22 cellular contexts compared by ENCODE assay signal in the genomic region with DNA sequence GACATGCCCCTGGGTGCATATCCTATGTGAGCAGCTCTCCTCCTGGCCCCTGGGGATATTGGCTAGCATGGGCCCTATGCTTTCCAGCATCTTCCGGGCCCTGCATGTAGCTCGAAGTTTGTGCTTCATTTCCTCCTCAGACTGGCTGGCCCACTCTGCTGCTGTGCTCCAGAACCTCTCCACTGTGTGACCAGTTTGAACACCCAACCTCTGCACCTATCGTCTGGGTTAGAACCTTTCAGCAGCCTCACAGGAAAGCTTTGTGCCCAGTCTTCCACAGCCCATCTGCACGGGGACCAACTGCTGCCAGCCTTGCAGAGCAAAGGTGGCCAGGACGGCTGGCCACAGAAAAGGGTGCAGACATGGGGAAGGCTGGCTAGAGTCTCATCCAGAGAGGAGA. TPM values are rescaled to one million over a fixed set of nuclear protein-coding genes. Genes with fewer than 3 reads are reported as not detected.
A peak's percentile ranks its signal among the peaks of the same experiment; 100 is the strongest.
DNase-seq lines count a peak whose midpoint lies in the region; ATAC-seq, FAIRE-seq and TF ChIP-seq lines count a peak whose summit lies in the region.
"Had no signal": no experiment of that assay in that cellular context is flagged by ENCODE, and none has a peak within 500 bp of the region (broad histone marks: within the 10 kb centered on the region; RNA-seq: fewer than 3 reads in every experiment).

No MANE protein-coding gene starts in this region.

- H3K27me3 ChIP-seq in BLaER1, result no peaks in the 10 kb centered on the region
- no peaks in the 10 kb centered on the region for H3K27me3 ChIP-seq in GM23338 (ENCODE audit: insufficient read depth)
- no peaks in the 10 kb centered on the region for H3K27me3 ChIP-seq in keratinocyte (ENCODE audit: control insufficient read depth, extremely low read depth, insufficient read depth, low read length)
- H3K27me3 ChIP-seq: Peyer's patch had no signal

- H3K4me1 Mint-ChIP-seq in GM23338 (peaks cover 5% of the 10 kb centered on the region; the same call in 1 of the 3 replicates), WTC11 (peaks cover 14% of the 10 kb centered on the region)

- H3K79me2 ChIP-seq in GM23338 (replicated peaks; ENCODE audit: insufficient read depth) (no peaks in the 10 kb centered on the region), keratinocyte (ENCODE audit: control insufficient read depth, insufficient read depth, low read length) (no peaks in the 10 kb centered on the region)

- peaks cover 10% of the 10 kb centered on the region; the same call in 2 of the 3 replicates for H3K9me3 Mint-ChIP-seq in GM23338
- H3K9me3 Mint-ChIP-seq in WTC11, result peaks cover 14% of the 10 kb centered on the region
- H3K9me3 Mint-ChIP-seq: CD4-positive, alpha-beta T cell had no signal

- FAIRE-seq in keratinocyte (lab: Jason Lieb, UNC), result no peak

- dilution Hi-C loops in keratinocyte (cut with MboI; ENCODE audit: extremely low pct_ligation_motif_present, low sequenced_read_pairs), result no loop called here

- H3K36me3 ChIP-seq in BLaER1 (0 out of 2 replicates have a peak, but pooled peaks cover 2% of the 10 kb centered on the region), GM23338 (ENCODE audit: insufficient read depth) (no peaks in the 10 kb centered on the region), keratinocyte (ENCODE audit: control insufficient read depth in 2 of 2, extremely low read depth in 1 of 2, insufficient read depth in 2 of 2, low read length in 2 of 2) (no peaks in the 10 kb centered on the region)
- H3K36me3 ChIP-seq: Peyer's patch had no signal

- H4K20me1 ChIP-seq in BLaER1, result no peaks in the 10 kb centered on the region
- H4K20me1 ChIP-seq in GM23338 (replicated peaks; ENCODE audit: insufficient read depth), result no peaks in the 10 kb centered on the region
- no peaks in the 10 kb centered on the region for H4K20me1 ChIP-seq in keratinocyte (ENCODE audit: control insufficient read depth, extremely low read depth, insufficient read depth, low read length)

- H2AFZ ChIP-seq in GM23338 (no peak overlapping the region; the same call in 1 of the 2 replicates), keratinocyte (ENCODE audit: control insufficient read depth, low read length) (peak overlapping the region; percentile 47)

- H3K9me3 ChIP-seq in BLaER1, result peaks cover 9% of the 10 kb centered on the region; the same call in 1 of the 2 replicates
- H3K9me3 ChIP-seq in keratinocyte (ENCODE audit: control insufficient read depth, low read depth, low read length), result no peaks in the 10 kb centered on the region
- H3K9me3 ChIP-seq: Caco-2 had no signal

- H3K9ac ChIP-seq in BLaER1, result peak overlapping the region; percentile 35; the same call in 1 of the 2 replicates
- no peak overlapping the region for H3K9ac ChIP-seq in keratinocyte (ENCODE audit: control insufficient read depth, extremely low read depth, insufficient read depth, low read length)
- H3K9ac ChIP-seq: KMS-11 had no signal

- H3K4me3 ChIP-seq in BLaER1, result no peak overlapping the region
- no peak overlapping the region for H3K4me3 ChIP-seq in GM23338
- H3K4me3 ChIP-seq in keratinocyte (ENCODE audit: control insufficient read depth in 2 of 3, extremely low read depth in 1 of 3, insufficient read depth in 2 of 3, low read depth in 1 of 3, low read length in 3 of 3), result no peak overlapping the region
- H3K4me3 ChIP-seq: Peyer's patch had no signal

- H3K4me3 Mint-ChIP-seq in GM23338 (no peak overlapping the region), WTC11 (no peak overlapping the region)
- H3K4me3 Mint-ChIP-seq: CD4-positive, alpha-beta T cell had no signal

- peak overlapping the region; percentile 47; the same call in 1 of the 2 replicates for H3K27ac ChIP-seq in BLaER1
- no peak overlapping the region for H3K27ac ChIP-seq in GM23338 (ENCODE audit: low read depth)
- H3K27ac ChIP-seq in keratinocyte (ENCODE audit: control insufficient read depth, insufficient read depth, low read length), result no peak overlapping the region
- H3K27ac ChIP-seq: KMS-11, Peyer's patch had no signal

- TF ChIP-seq CTCF in GM23338 (conservative IDR thresholded peaks at IDR 0.05; ENCODE audit: low read depth in 2 of 2), result no peak
- no peak for TF ChIP-seq CTCF in WTC11 (IDR thresholded peaks at IDR 0.05)
- TF ChIP-seq CTCF in keratinocyte (optimal IDR thresholded peaks at IDR 0.05 in 1 of 3, IDR thresholded peaks at IDR 0.05 in 1 of 3, conservative IDR thresholded peaks at IDR 0.05 in 1 of 3; ENCODE audit: extremely low read depth in 1 of 3, insufficient read depth in 2 of 3, low read length in 3 of 3), result no peak

- peaks cover 6% of the 10 kb centered on the region for H3K27me3 Mint-ChIP-seq in GM23338 (ENCODE audit: insufficient read depth, low read depth, poor library complexity)
- H3K27me3 Mint-ChIP-seq in WTC11 (ENCODE audit: low read depth), result no peaks in the 10 kb centered on the region
- H3K27me3 Mint-ChIP-seq: CD4-positive, alpha-beta T cell had no signal

- H3K36me3 Mint-ChIP-seq in GM23338 (ENCODE audit: low read depth) (peaks cover 7% of the 10 kb centered on the region; the same call in 2 of the 3 replicates), WTC11 (peaks cover 4% of the 10 kb centered on the region; the same call in 1 of the 2 replicates)

- DNase-seq in GM23338 (ENCODE audit: low spot score), result no peak
- DNase-seq in WTC11 (ENCODE audit: low spot score), result no peak
- no peak for DNase-seq in keratinocyte (ENCODE audit: low read depth, low spot score)
- no peak for DNase-seq in NOMO-1 treated with dmso at 0.1 percent for 144 hours (lab: John Stamatoyannopoulos, UW; ENCODE audit: unreplicated experiment)
- DNase-seq in NK-92 (lab: John Stamatoyannopoulos, UW; ENCODE audit: unreplicated experiment), result no peak
- DNase-seq in inferior parietal cortex (ENCODE audit: extremely low spot score), result no peak
- DNase-seq: ACHN; Caco-2; CD4-positive, alpha-beta T cell; GDM1; GOT3; NCI-H1436; NCI-H2029; NCI-H345; NCI-H524 treated with DMSO at 0.1 percent for 48 hours; Peyer's patch had no signal

- H3K9me2 ChIP-seq in GM23338 (ENCODE audit: insufficient read depth), result no peaks in the 10 kb centered on the region

- POLR2A ChIA-PET in WTC11 (lab: Charles Lee), result no interaction called here

- H3K4me1 ChIP-seq in BLaER1 (peaks cover 33% of the 10 kb centered on the region), GM23338 (ENCODE audit: insufficient read depth) (no peaks in the 10 kb centered on the region), keratinocyte (ENCODE audit: control insufficient read depth, extremely low read depth, insufficient read depth, low read length) (peaks cover 6% of the 10 kb centered on the region)
- H3K4me1 ChIP-seq: Caco-2, Peyer's patch had no signal

- CTCF ChIA-PET in WTC11 (lab: Charles Lee), result interaction anchor here (0.6 to 1.2 kb wide), 3 partner anchors 121 to 156 kb away, joined by 3 to 4 read pairs (median 3); no protein-coding TSS in a partner anchor

- ATAC-seq in GM23338, result no peak
- no peak for ATAC-seq in WTC11
- ATAC-seq in GM21381 (IDR thresholded peaks at IDR 0.05; ENCODE audit: unreplicated experiment), result no peak
- ATAC-seq: Right ventricle myocardium inferior had no signal

- H3F3A ChIP-seq in GM23338 (replicated peaks; ENCODE audit: low read depth), result no peaks in the 10 kb centered on the region

- H3K9me1 ChIP-seq in keratinocyte (ENCODE audit: control insufficient read depth, extremely low read depth, insufficient read depth, low read length), result no peaks in the 10 kb centered on the region

- peak overlapping the region; percentile 75 for H3K27ac Mint-ChIP-seq in GM23338
- peak overlapping the region; percentile 64; the same call in 1 of the 2 replicates for H3K27ac Mint-ChIP-seq in WTC11
- H3K27ac Mint-ChIP-seq: CD4-positive, alpha-beta T cell had no signal

- H3K4me2 ChIP-seq in BLaER1, result peak overlapping the region; percentile 7; the same call in 1 of the 2 replicates
- H3K4me2 ChIP-seq in GM23338, result no peak overlapping the region
- no peak overlapping the region for H3K4me2 ChIP-seq in keratinocyte (ENCODE audit: control insufficient read depth, extremely low read depth, insufficient read depth, low read depth, low read length)
- H3K4me2 ChIP-seq: KMS-11 had no signal

TF ChIP-seq in GM23338, 12 proteins besides CTCF, POLR2A, EP300 and RAD21 (continues in another document):
- no peak for TF ChIP-seq STAT1 (IDR thresholded peaks at IDR 0.05; ENCODE audit: unreplicated experiment)
- TF ChIP-seq EZH2phosphoT487 (IDR thresholded peaks at IDR 0.05; ENCODE audit: unreplicated experiment), result no peak

TF ChIP-seq in WTC11, 78 proteins besides CTCF, POLR2A, EP300 and RAD21 (continues in another document):
- TF ChIP-seq FOXP1 (CRISPR knock-in tag; IDR thresholded peaks at IDR 0.05; ENCODE audit: borderline replicate concordance), result no peak
- TF ChIP-seq, protein P1, sequence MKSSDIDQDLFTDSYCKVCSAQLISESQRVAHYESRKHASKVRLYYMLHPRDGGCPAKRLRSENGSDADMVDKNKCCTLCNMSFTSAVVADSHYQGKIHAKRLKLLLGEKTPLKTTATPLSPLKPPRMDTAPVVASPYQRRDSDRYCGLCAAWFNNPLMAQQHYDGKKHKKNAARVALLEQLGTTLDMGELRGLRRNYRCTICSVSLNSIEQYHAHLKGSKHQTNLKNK (CRISPR knock-in tag; IDR thresholded peaks at IDR 0.05), result no peak
- no peak for TF ChIP-seq ZNF138 (CRISPR knock-in tag; conservative IDR thresholded peaks at IDR 0.05)

RNA-seq across cellular contexts. Expression of a gene that starts 10.2 kb away (rescaled TPM):
- total RNA-seq in GM23338 (2014; rRNA removed; shearing (Covaris generic)), result 0.31 TPM in 1 of 2 replicates, not detected in the other
- polyA plus RNA-seq in GM23338 (2016; fragmentation: Nextera tagmentation; extraction: Ambion mirVana), result 0.23 and 0.54 TPM in 2 replicates
- total RNA-seq in WTC11 (2021), result 0.20 to 0.71 TPM (median 0.50 TPM) in 3 replicates
- 0.05 to 0.90 TPM (median 0.46 TPM) in 3 replicates for polyA plus RNA-seq in keratinocyte
- polyA plus RNA-seq in keratinocyte (2011; ENCODE audit: low read depth), result not detected
- 0.19 TPM in 1 of 2 replicates, not detected in the other for polyA plus RNA-seq in keratinocyte (2011; cell fraction: cytosol; rRNA removed)
- polyA plus RNA-seq in keratinocyte (2011; cell fraction: nucleus; rRNA removed), result 2.4 and 3.8 TPM in 2 replicates
- polyA plus RNA-seq in keratinocyte (2012; ENCODE audit: low replicate concordance), result 0.42 and 1.2 TPM in 2 replicates
- 0.59 to 0.74 TPM in 2 of 3 replicates, not detected in the other for polyA minus RNA-seq in keratinocyte
- not detected for polyA minus RNA-seq in keratinocyte (2011; cell fraction: cytosol; rRNA and poly(A)+ RNA removed)
- polyA minus RNA-seq in keratinocyte (2011; cell fraction: nucleus; rRNA and poly(A)+ RNA removed), result 2.4 TPM in 1 of 2 replicates, not detected in the other
- total RNA-seq: Daoy, SK-MEL-5 had no signal

RNA-seq across cellular contexts. Expression of a gene that starts 55.4 kb away (rescaled TPM):
- 0.93 and 1.1 TPM in 2 replicates for total RNA-seq in GM23338 (2014; rRNA removed; shearing (Covaris generic))
- polyA plus RNA-seq in GM23338 (2016; fragmentation: Nextera tagmentation; extraction: Ambion mirVana), result 4.7 and 4.8 TPM in 2 replicates
- total RNA-seq in WTC11 (2021), result 5.0 to 6.2 TPM (median 5.2 TPM) in 3 replicates
- polyA plus RNA-seq in keratinocyte, result 1.3 to 1.9 TPM (median 1.7 TPM) in 3 replicates
- 1.6 TPM for polyA plus RNA-seq in keratinocyte (2011; ENCODE audit: low read depth)
- polyA plus RNA-seq in keratinocyte (2011; cell fraction: cytosol; rRNA removed), result 0.81 and 0.82 TPM in 2 replicates
- 12.0 and 12.8 TPM in 2 replicates for polyA plus RNA-seq in keratinocyte (2011; cell fraction: nucleus; rRNA removed)
- 0.44 and 2.4 TPM in 2 replicates for polyA plus RNA-seq in keratinocyte (2012; ENCODE audit: low replicate concordance)
- 0.85 to 1.2 TPM in 2 of 3 replicates, not detected in the other for polyA minus RNA-seq in keratinocyte
- not detected for polyA minus RNA-seq in keratinocyte (2011; cell fraction: cytosol; rRNA and poly(A)+ RNA removed)
- polyA minus RNA-seq in keratinocyte (2011; cell fraction: nucleus; rRNA and poly(A)+ RNA removed), result 0.42 and 1.2 TPM in 2 replicates
- total RNA-seq: Daoy, Right ventricle myocardium inferior, SK-MEL-5 had no signal
